14 cellular contexts compared by ENCODE assay signal in genomic region chr4:94221930-94222329, GRCh38. TPM values are rescaled to one million over a fixed set of nuclear protein-coding genes. Genes with fewer than 3 reads are reported as not detected.
DNase-seq lines count a peak whose midpoint lies in the region; ATAC-seq and TF ChIP-seq lines count a peak whose summit lies in the region.
"Had no signal": no experiment of that assay in that cellular context is flagged by ENCODE, and none has a peak within 500 bp of the region (broad histone marks: within the 10 kb centered on the region; RNA-seq: fewer than 3 reads in every experiment).

No MANE protein-coding gene starts in this region.

- ATAC-seq in activated CD8-positive, alpha-beta T cell treated with anti-CD3 and anti-CD28 coated beads for 36 hours: peak; percentile 27
- ATAC-seq in activated CD8-positive, alpha-beta T cell treated with anti-CD3 and anti-CD28 coated beads, Interleukin-2, amount 10 ng/mL, durations not matched to agents 7 days and 5 days: no peak
- ATAC-seq in activated T-helper 17 cell treated with anti-CD3 and anti-CD28 coated beads, Interleukin-2, amount 50 U/mL, for 72 hours (replicated peaks): peak; percentile 59
- peak; percentile 78 for ATAC-seq in stimulated activated effector memory CD8-positive, alpha-beta T cell treated with anti-CD3 and anti-CD28 coated beads, Interleukin-12 subunit alpha, Interleukin-12 subunit beta, amount 100 ng/mL, for 72 hours

- H3K36me3 Mint-ChIP-seq in activated CD8-positive, alpha-beta T cell treated with anti-CD3 and anti-CD28 coated beads for 36 hours (ENCODE audit: low read depth): peaks cover 44% of the 10 kb centered on the region
- H3K36me3 Mint-ChIP-seq in activated CD8-positive, alpha-beta T cell treated with anti-CD3 and anti-CD28 coated beads, Interleukin-2, amount 10 ng/mL, durations not matched to agents 7 days and 5 days (ENCODE audit: low read depth): peaks cover 28% of the 10 kb centered on the region
- H3K36me3 Mint-ChIP-seq in activated T-helper 17 cell treated with anti-CD3 and anti-CD28 coated beads, Interleukin-2, amount 50 U/mL, for 72 hours (ENCODE audit: low read depth): peaks cover 78% of the 10 kb centered on the region
- peaks cover 69% of the 10 kb centered on the region for H3K36me3 Mint-ChIP-seq in stimulated activated effector memory CD8-positive, alpha-beta T cell treated with anti-CD3 and anti-CD28 coated beads, Interleukin-12 subunit alpha, Interleukin-12 subunit beta, amount 100 ng/mL, for 72 hours
- H3K36me3 Mint-ChIP-seq in activated T-helper 1 cell treated with anti-CD3 and anti-CD28 coated beads, Interleukin-12 subunit alpha, Interleukin-12 subunit beta, Interleukin-2, Interleukin-4 antibody, amounts not matched to agents 30 ng/mL and 10 ng/mL and 1 ng/mL, durations not matched to agents 14 hours and 24 hours and 36 hours (ENCODE audit: low read depth): peaks cover 16% of the 10 kb centered on the region

- intact Hi-C loops in activated CD8-positive, alpha-beta T cell treated with anti-CD3 and anti-CD28 coated beads for 36 hours (cut with micrococcal nuclease): no loop called here
- intact Hi-C loops in activated T-helper 1 cell treated with anti-CD3 and anti-CD28 coated beads, Interleukin-12 subunit alpha, Interleukin-12 subunit beta, Interleukin-2, Interleukin-4 antibody, amounts not matched to agents 30 ng/mL and 10 ng/mL and 1 ng/mL, durations not matched to agents 14 hours and 24 hours and 36 hours (cut with micrococcal nuclease): no loop called here

- POLR2A ChIA-PET in activated CD8-positive, alpha-beta T cell treated with anti-CD3 and anti-CD28 coated beads for 36 hours (lab: Charles Lee): no interaction called here
- POLR2A ChIA-PET in activated CD8-positive, alpha-beta T cell treated with anti-CD3 and anti-CD28 coated beads, Interleukin-2, amount 10 ng/mL, durations not matched to agents 7 days and 5 days (lab: Charles Lee): no interaction called here

- no peak for TF ChIP-seq CTCF in activated CD8-positive, alpha-beta T cell treated with anti-CD3 and anti-CD28 coated beads for 36 hours (IDR thresholded peaks at IDR 0.05)

- CTCF ChIA-PET in activated CD8-positive, alpha-beta T cell treated with anti-CD3 and anti-CD28 coated beads for 36 hours (lab: Charles Lee): no interaction called here
- CTCF ChIA-PET in activated CD8-positive, alpha-beta T cell treated with anti-CD3 and anti-CD28 coated beads, Interleukin-2, amount 10 ng/mL, durations not matched to agents 7 days and 5 days (lab: Charles Lee): no interaction called here

- no peaks in the 10 kb centered on the region for H3K9me3 Mint-ChIP-seq in activated CD8-positive, alpha-beta T cell treated with anti-CD3 and anti-CD28 coated beads for 36 hours
- H3K9me3 Mint-ChIP-seq in activated CD8-positive, alpha-beta T cell treated with anti-CD3 and anti-CD28 coated beads, Interleukin-2, amount 10 ng/mL, durations not matched to agents 7 days and 5 days (ENCODE audit: insufficient read depth): no peaks in the 10 kb centered on the region
- H3K9me3 Mint-ChIP-seq in activated T-helper 17 cell treated with anti-CD3 and anti-CD28 coated beads, Interleukin-2, amount 50 U/mL, for 72 hours: no peaks in the 10 kb centered on the region
- H3K9me3 Mint-ChIP-seq in stimulated activated effector memory CD8-positive, alpha-beta T cell treated with anti-CD3 and anti-CD28 coated beads, Interleukin-12 subunit alpha, Interleukin-12 subunit beta, amount 100 ng/mL, for 72 hours: no peaks in the 10 kb centered on the region
- H3K9me3 Mint-ChIP-seq in activated T-helper 1 cell treated with anti-CD3 and anti-CD28 coated beads, Interleukin-12 subunit alpha, Interleukin-12 subunit beta, Interleukin-2, Interleukin-4 antibody, amounts not matched to agents 30 ng/mL and 10 ng/mL and 1 ng/mL, durations not matched to agents 14 hours and 24 hours and 36 hours: no peaks in the 10 kb centered on the region
- H3K9me3 Mint-ChIP-seq: CD4-positive, alpha-beta T cell; H9 had no signal

- no peak overlapping the region for H3K4me3 Mint-ChIP-seq in activated CD8-positive, alpha-beta T cell treated with anti-CD3 and anti-CD28 coated beads for 36 hours
- H3K4me3 Mint-ChIP-seq in activated CD8-positive, alpha-beta T cell treated with anti-CD3 and anti-CD28 coated beads, Interleukin-2, amount 10 ng/mL, durations not matched to agents 7 days and 5 days: no peak overlapping the region
- H3K4me3 Mint-ChIP-seq in activated T-helper 17 cell treated with anti-CD3 and anti-CD28 coated beads, Interleukin-2, amount 50 U/mL, for 72 hours: no peak overlapping the region
- H3K4me3 Mint-ChIP-seq in stimulated activated effector memory CD8-positive, alpha-beta T cell treated with anti-CD3 and anti-CD28 coated beads, Interleukin-12 subunit alpha, Interleukin-12 subunit beta, amount 100 ng/mL, for 72 hours: no peak overlapping the region
- no peak overlapping the region for H3K4me3 Mint-ChIP-seq in activated T-helper 1 cell treated with anti-CD3 and anti-CD28 coated beads, Interleukin-12 subunit alpha, Interleukin-12 subunit beta, Interleukin-2, Interleukin-4 antibody, amounts not matched to agents 30 ng/mL and 10 ng/mL and 1 ng/mL, durations not matched to agents 14 hours and 24 hours and 36 hours
- H3K4me3 Mint-ChIP-seq: B cell; CD4-positive, alpha-beta T cell; H9 had no signal

- H3K27ac Mint-ChIP-seq in activated CD8-positive, alpha-beta T cell treated with anti-CD3 and anti-CD28 coated beads for 36 hours: no peak overlapping the region
- H3K27ac Mint-ChIP-seq in activated CD8-positive, alpha-beta T cell treated with anti-CD3 and anti-CD28 coated beads, Interleukin-2, amount 10 ng/mL, durations not matched to agents 7 days and 5 days: no peak overlapping the region
- H3K27ac Mint-ChIP-seq in activated T-helper 17 cell treated with anti-CD3 and anti-CD28 coated beads, Interleukin-2, amount 50 U/mL, for 72 hours: no peak overlapping the region
- H3K27ac Mint-ChIP-seq in stimulated activated effector memory CD8-positive, alpha-beta T cell treated with anti-CD3 and anti-CD28 coated beads, Interleukin-12 subunit alpha, Interleukin-12 subunit beta, amount 100 ng/mL, for 72 hours: no peak overlapping the region
- no peak overlapping the region for H3K27ac Mint-ChIP-seq in activated T-helper 1 cell treated with anti-CD3 and anti-CD28 coated beads, Interleukin-12 subunit alpha, Interleukin-12 subunit beta, Interleukin-2, Interleukin-4 antibody, amounts not matched to agents 30 ng/mL and 10 ng/mL and 1 ng/mL, durations not matched to agents 14 hours and 24 hours and 36 hours
- H3K27ac Mint-ChIP-seq: B cell; CD4-positive, alpha-beta T cell; H9 had no signal

- peaks cover 16% of the 10 kb centered on the region for H3K4me1 Mint-ChIP-seq in activated CD8-positive, alpha-beta T cell treated with anti-CD3 and anti-CD28 coated beads for 36 hours (ENCODE audit: low read depth)
- H3K4me1 Mint-ChIP-seq in activated CD8-positive, alpha-beta T cell treated with anti-CD3 and anti-CD28 coated beads, Interleukin-2, amount 10 ng/mL, durations not matched to agents 7 days and 5 days (ENCODE audit: low read depth): peaks cover 2% of the 10 kb centered on the region
- H3K4me1 Mint-ChIP-seq in activated T-helper 17 cell treated with anti-CD3 and anti-CD28 coated beads, Interleukin-2, amount 50 U/mL, for 72 hours: peaks cover 15% of the 10 kb centered on the region
- H3K4me1 Mint-ChIP-seq in stimulated activated effector memory CD8-positive, alpha-beta T cell treated with anti-CD3 and anti-CD28 coated beads, Interleukin-12 subunit alpha, Interleukin-12 subunit beta, amount 100 ng/mL, for 72 hours: peaks cover 13% of the 10 kb centered on the region
- peaks cover 5% of the 10 kb centered on the region for H3K4me1 Mint-ChIP-seq in activated T-helper 1 cell treated with anti-CD3 and anti-CD28 coated beads, Interleukin-12 subunit alpha, Interleukin-12 subunit beta, Interleukin-2, Interleukin-4 antibody, amounts not matched to agents 30 ng/mL and 10 ng/mL and 1 ng/mL, durations not matched to agents 14 hours and 24 hours and 36 hours (ENCODE audit: low read depth)
- H3K4me1 Mint-ChIP-seq: H9 had no signal

- H3K27me3 Mint-ChIP-seq in activated CD8-positive, alpha-beta T cell treated with anti-CD3 and anti-CD28 coated beads for 36 hours: no peaks in the 10 kb centered on the region
- no peaks in the 10 kb centered on the region for H3K27me3 Mint-ChIP-seq in activated CD8-positive, alpha-beta T cell treated with anti-CD3 and anti-CD28 coated beads, Interleukin-2, amount 10 ng/mL, durations not matched to agents 7 days and 5 days (ENCODE audit: low read depth)
- H3K27me3 Mint-ChIP-seq in activated T-helper 17 cell treated with anti-CD3 and anti-CD28 coated beads, Interleukin-2, amount 50 U/mL, for 72 hours: no peaks in the 10 kb centered on the region
- no peaks in the 10 kb centered on the region for H3K27me3 Mint-ChIP-seq in activated T-helper 1 cell treated with anti-CD3 and anti-CD28 coated beads, Interleukin-12 subunit alpha, Interleukin-12 subunit beta, Interleukin-2, Interleukin-4 antibody, amounts not matched to agents 30 ng/mL and 10 ng/mL and 1 ng/mL, durations not matched to agents 14 hours and 24 hours and 36 hours (ENCODE audit: insufficient read depth)
- H3K27me3 Mint-ChIP-seq: B cell; CD4-positive, alpha-beta T cell had no signal

- no peak for DNase-seq in activated CD8-positive, alpha-beta T cell treated with anti-CD3 and anti-CD28 coated beads for 36 hours
- no peak for DNase-seq in activated CD8-positive, alpha-beta T cell treated with anti-CD3 and anti-CD28 coated beads, Interleukin-2, amount 10 ng/mL, durations not matched to agents 7 days and 5 days
- DNase-seq in HUDEP-2 (lab: John Stamatoyannopoulos, UW; ENCODE audit: unreplicated experiment in 76 of 76) (peak in 54 of 76 experiments; percentile 0 to 69 (median 22)), inferior parietal cortex (ENCODE audit: extremely low spot score) (no peak)
- no peak for DNase-seq in stimulated activated effector memory CD8-positive, alpha-beta T cell treated with anti-CD3 and anti-CD28 coated beads, Interleukin-12 subunit alpha, Interleukin-12 subunit beta, amount 100 ng/mL, for 72 hours (ENCODE audit: low spot score in 2 of 2)
- DNase-seq in activated T-helper 1 cell treated with anti-CD3 and anti-CD28 coated beads, Interleukin-12 subunit alpha, Interleukin-12 subunit beta, Interleukin-2, Interleukin-4 antibody, amounts not matched to agents 30 ng/mL and 10 ng/mL and 1 ng/mL, durations not matched to agents 14 hours and 24 hours and 36 hours (ENCODE audit: low spot score): no peak
- DNase-seq: C1 segment of cervical spinal cord; Calu3; CD4-positive, alpha-beta T cell; DMS 273 treated with DMSO at 0.1 percent for 48 hours; GOT3; H9 had no signal

RNA-seq across cellular contexts. Expression of gene SMARCAD1, which starts 14.3 kb away (rescaled TPM):
- 10 to 100 TPM; 28.5 to 28.6 TPM for total RNA-seq in activated CD8-positive, alpha-beta T cell treated with anti-CD3 and anti-CD28 coated beads for 36 hours
- 10 to 100 TPM; 28.6 to 31.9 TPM for total RNA-seq in activated CD8-positive, alpha-beta T cell treated with anti-CD3 and anti-CD28 coated beads, Interleukin-2, amount 10 ng/mL, durations not matched to agents 7 days and 5 days
- 10 to 100 TPM; 30.4 to 37.0 TPM for total RNA-seq in activated T-helper 17 cell treated with anti-CD3 and anti-CD28 coated beads, Interleukin-2, amount 50 U/mL, for 72 hours
- total RNA-seq in activated T-helper 1 cell treated with anti-CD3 and anti-CD28 coated beads, Interleukin-12 subunit alpha, Interleukin-12 subunit beta, Interleukin-2, Interleukin-4 antibody, amounts not matched to agents 30 ng/mL and 10 ng/mL and 1 ng/mL, durations not matched to agents 14 hours and 24 hours and 36 hours: 44.0 and 46.3 TPM in 2 replicates

Comparison
In these comparisons a context has a peak if more than half of its experiments do, and no peak if none do; other contexts are left out.
1. DNase-seq: peak in HUDEP-2 (54 of 76); none in activated CD8-positive, alpha-beta T cell treated with anti-CD3 and anti-CD28 coated beads for 36 hours (single experiment), activated CD8-positive, alpha-beta T cell treated with anti-CD3 and anti-CD28 coated beads, Interleukin-2, amount 10 ng/mL, durations not matched to agents 7 days and 5 days (single experiment), stimulated activated effector memory CD8-positive, alpha-beta T cell treated with anti-CD3 and anti-CD28 coated beads, Interleukin-12 subunit alpha, Interleukin-12 subunit beta, amount 100 ng/mL, for 72 hours (0 of 2), inferior parietal cortex (single experiment) and activated T-helper 1 cell treated with anti-CD3 and anti-CD28 coated beads, Interleukin-12 subunit alpha, Interleukin-12 subunit beta, Interleukin-2, Interleukin-4 antibody, amounts not matched to agents 30 ng/mL and 10 ng/mL and 1 ng/mL, durations not matched to agents 14 hours and 24 hours and 36 hours (single experiment).